Comparison of ENCODE assay signal across 18 cellular contexts in genomic region chr11:95850137-95850536, GRCh38. TPM values are rescaled to one million over a fixed set of nuclear protein-coding genes. Genes with fewer than 3 reads are reported as not detected.
DNase-seq lines count a peak whose midpoint lies in the region; ATAC-seq and TF ChIP-seq lines count a peak whose summit lies in the region.
"Had no signal": no experiment of that assay in that cellular context is flagged by ENCODE, and none has a peak within 500 bp of the region (broad histone marks: within the 10 kb centered on the region; RNA-seq: fewer than 3 reads in every experiment).

No MANE protein-coding gene starts in this region.

- DNase-seq in ELR (ENCODE audit: low read depth) = peak; percentile 36
- peak; percentile 30 for DNase-seq in amniotic epithelial cell (ENCODE audit: low read depth)
- peak; percentile 33 for DNase-seq in fibroblast of the aortic adventitia (ENCODE audit: low read depth)
- no peak for DNase-seq in stimulated activated naive CD8-positive, alpha-beta T cell treated with anti-CD3 and anti-CD28 coated beads, Interleukin-15, Interleukin-2, amounts not matched to agents 100 U/mL and 50 U/mL, for 24 hours
- DNase-seq in erythroblast (lab: John Stamatoyannopoulos, UW) = no peak
- no peak for DNase-seq in NCI-H146 treated with DMSO at 0.1 percent for 48 hours (lab: John Stamatoyannopoulos, UW; ENCODE audit: unreplicated experiment)
- DNase-seq: GDM1, H7, NCI-H1092 treated with DMSO at 0.1 percent for 48 hours, NCI-H1436 treated with DMSO at 0.1 percent for 48 hours, NCI-H2029 treated with DMSO at 0.1 percent for 48 hours, NCI-H345, NCI-H524 treated with DMSO at 0.1 percent for 48 hours had no signal

- H3K36me3 ChIP-seq in subcutaneous abdominal adipose tissue (ENCODE audit: control insufficient read depth in 5 of 5, insufficient read depth in 5 of 5, low read length in 5 of 5) = peaks cover 19 to 55% (median 35%) of the 10 kb centered on the region in 5 donors

- peak overlapping the region; percentile 16 for H3K27ac ChIP-seq in subcutaneous abdominal adipose tissue (ENCODE audit: low read depth, low read length)
- H3K27ac ChIP-seq: KMS-11, SJSA1 had no signal

- H3K27me3 ChIP-seq in subcutaneous abdominal adipose tissue (ENCODE audit: control insufficient read depth in 5 of 5, insufficient read depth in 4 of 5, low read length in 5 of 5) = no peaks in the 10 kb centered on the region
- H3K27me3 ChIP-seq: SJSA1 had no signal

- no peak overlapping the region for H3K4me3 ChIP-seq in fibroblast of the aortic adventitia (ENCODE audit: low read depth, low read length)
- H3K4me3 ChIP-seq in subcutaneous abdominal adipose tissue (ENCODE audit: low read depth in 1 of 5, low read length in 5 of 5) = no peak overlapping the region
- H3K4me3 ChIP-seq: SJSA1 had no signal

- no peak overlapping the region for H3K9ac ChIP-seq in subcutaneous abdominal adipose tissue (ENCODE audit: low read length in 5 of 5)
- H3K9ac ChIP-seq: KMS-11 had no signal

- peaks cover 0 to 13% (median 5%) of the 10 kb centered on the region in 5 donors for H3K4me1 ChIP-seq in subcutaneous abdominal adipose tissue (ENCODE audit: control insufficient read depth in 5 of 5, insufficient read depth in 5 of 5, low read length in 5 of 5)
- H3K4me1 ChIP-seq: SJSA1 had no signal

- no peak for ATAC-seq in stimulated activated naive CD8-positive, alpha-beta T cell treated with anti-CD3 and anti-CD28 coated beads, Interleukin-15, Interleukin-2, amounts not matched to agents 100 U/mL and 50 U/mL, for 24 hours
- ATAC-seq: HepG2, Right ventricle myocardium inferior had no signal

- TF ChIP-seq POLR2A in erythroblast (IDR thresholded peaks at IDR 0.05; ENCODE audit: low read length) = no peak

- no peak for TF ChIP-seq CTCF in fibroblast of the aortic adventitia (IDR thresholded peaks at IDR 0.05; ENCODE audit: insufficient read depth, low read length)

- H3K9me3 ChIP-seq in subcutaneous abdominal adipose tissue (ENCODE audit: control insufficient read depth in 5 of 5, low read length in 5 of 5) = no peaks in the 10 kb centered on the region
- H3K9me3 ChIP-seq: SJSA1 had no signal

RNA-seq across cellular contexts. Expression of gene CEP57, which starts 59.8 kb away (rescaled TPM):
- total RNA-seq in fibroblast of the aortic adventitia (ENCODE audit: low replicate concordance) = 26.8 and 68.1 TPM in 2 replicates

Comparison
In these comparisons a context has a peak if more than half of its experiments do, and no peak if none do; other contexts are left out.
1. DNase-seq: peak in ELR (single experiment), amniotic epithelial cell (single experiment) and fibroblast of the aortic adventitia (single experiment); none in stimulated activated naive CD8-positive, alpha-beta T cell treated with anti-CD3 and anti-CD28 coated beads, Interleukin-15, Interleukin-2, amounts not matched to agents 100 U/mL and 50 U/mL, for 24 hours (single experiment), erythroblast (0 of 2) and NCI-H146 treated with DMSO at 0.1 percent for 48 hours (single experiment).